In genomic region chr4:110612631-110613269, GRCh38 we compare ENCODE assay signal across 13 cellular contexts. TPM values are rescaled to one million over a fixed set of nuclear protein-coding genes. Genes with fewer than 3 reads are reported as not detected.
"Had no signal": no experiment of that assay in that cellular context is flagged by ENCODE, and none has a peak within 500 bp of the region (broad histone marks: within the 10 kb centered on the region; RNA-seq: fewer than 3 reads in every experiment).

No MANE protein-coding gene starts in this region.

- H3K27me3 ChIP-seq: ovary had no signal

- H3K36me3 ChIP-seq: heart right ventricle, ovary, thyroid gland, vagina had no signal

- H3K9me3 ChIP-seq: heart right ventricle, thyroid gland, vagina had no signal

- H3K27ac Mint-ChIP-seq: activated naive CD8-positive, alpha-beta T cell; naive thymus-derived CD4-positive, alpha-beta T cell had no signal

- H3K4me3 Mint-ChIP-seq: activated naive CD8-positive, alpha-beta T cell had no signal

- H3K4me3 ChIP-seq: dorsolateral prefrontal cortex, heart right ventricle, ovary, thyroid gland, vagina had no signal

- H3K36me3 Mint-ChIP-seq: activated naive CD8-positive, alpha-beta T cell had no signal

- ATAC-seq: heart right ventricle; naive thymus-derived CD4-positive, alpha-beta T cell had no signal

- DNase-seq: activated CD4-positive, alpha-beta T cell treated with anti-CD3 and anti-CD28 coated beads, Interleukin-2, amount 50 U/mL, for 4 hours; activated effector memory CD4-positive, alpha-beta T cell treated with Interleukin-2 at 50 U/mL for 16 hours; activated T-cell treated with anti-CD3 and anti-CD28 coated beads, Interleukin-2, amount 50 U/mL, for 1 hour; dorsolateral prefrontal cortex; heart right ventricle; naive thymus-derived CD4-positive, alpha-beta T cell; ovary; stimulated activated CD4-positive, alpha-beta T cell treated with anti-CD3 and anti-CD28 coated beads, Interleukin-4, amount 100 ng/mL, for 4 hours; thyroid gland had no signal

RNA-seq across cellular contexts. Expression of gene PITX2, which starts 10.1 kb away (rescaled TPM):
- total RNA-seq: dorsolateral prefrontal cortex; frontal cortex; mononuclear cell; naive thymus-derived CD4-positive, alpha-beta T cell; thyroid gland had no signal
